ENCODE assay signal across 27 cellular contexts in genomic region chr4:147207941-147208340, GRCh38.
"Had no signal": no experiment of that assay in that cellular context is flagged by ENCODE, and none has a peak within 500 bp of the region (broad histone marks: within the 10 kb centered on the region; RNA-seq: fewer than 3 reads in every experiment).

No MANE protein-coding gene starts in this region.

- ATAC-seq: activated CD4-positive, CD25-positive, alpha-beta regulatory T cell treated with anti-CD3 and anti-CD28 coated beads, Interleukin-2, amount 50 U/mL, for 24 hours; activated CD8-positive, alpha-beta T cell treated with anti-CD3 and anti-CD28 coated beads for 36 hours; activated naive CD4-positive, alpha-beta T cell treated with anti-CD3 and anti-CD28 coated beads, Interleukin-2, amount 50 U/mL, for 72 hours; activated naive CD8-positive, alpha-beta T cell treated with anti-CD3 and anti-CD28 coated beads, Interleukin-2, amount 50 U/mL, for 24 hours had no signal

- H3K36me3 Mint-ChIP-seq: activated naive CD4-positive, alpha-beta T cell treated with anti-CD3 and anti-CD28 coated beads, Interleukin-2, amount 50 U/mL, for 72 hours had no signal

- H3K4me3 ChIP-seq: MG63, Peyer's patch, SJCRH30 had no signal

- H3K4me3 Mint-ChIP-seq: activated CD8-positive, alpha-beta T cell treated with anti-CD3 and anti-CD28 coated beads for 36 hours; activated naive CD8-positive, alpha-beta T cell treated with anti-CD3 and anti-CD28 coated beads, Interleukin-2, amount 50 U/mL, for 24 hours; activated T-helper 1 cell treated with anti-CD3 and anti-CD28 coated beads, Interleukin-12 subunit alpha, Interleukin-12 subunit beta, Interleukin-2, Interleukin-4 antibody, amounts not matched to agents 30 ng/mL and 10 ng/mL and 1 ng/mL, durations not matched to agents 14 hours and 24 hours and 36 hours; T-helper 1 cell treated with Interleukin-12 subunit alpha and Interleukin-12 subunit beta and Interleukin-4 antibody, amounts not matched to agents 30 μg/mL and 1 μg/mL, for 36 hours had no signal

- H3K4me1 Mint-ChIP-seq: activated naive CD8-positive, alpha-beta T cell treated with anti-CD3 and anti-CD28 coated beads, Interleukin-2, amount 50 U/mL, for 24 hours had no signal

- H3K27ac Mint-ChIP-seq: activated CD8-positive, alpha-beta T cell treated with anti-CD3 and anti-CD28 coated beads for 36 hours; activated naive CD4-positive, alpha-beta T cell treated with anti-CD3 and anti-CD28 coated beads, Interleukin-2, amount 50 U/mL, for 72 hours; activated naive CD8-positive, alpha-beta T cell treated with anti-CD3 and anti-CD28 coated beads, Interleukin-2, amount 50 U/mL, for 24 hours; activated T-helper 1 cell treated with anti-CD3 and anti-CD28 coated beads, Interleukin-12 subunit alpha, Interleukin-12 subunit beta, Interleukin-2, Interleukin-4 antibody, amounts not matched to agents 30 ng/mL and 10 ng/mL and 1 ng/mL, durations not matched to agents 14 hours and 24 hours and 36 hours; T-helper 1 cell treated with Interleukin-12 subunit alpha and Interleukin-12 subunit beta and Interleukin-4 antibody, amounts not matched to agents 30 μg/mL and 1 μg/mL, for 36 hours had no signal

- H3K9me3 Mint-ChIP-seq: activated naive CD8-positive, alpha-beta T cell treated with anti-CD3 and anti-CD28 coated beads, Interleukin-2, amount 50 U/mL, for 24 hours; activated T-helper 1 cell treated with anti-CD3 and anti-CD28 coated beads, Interleukin-12 subunit alpha, Interleukin-12 subunit beta, Interleukin-2, Interleukin-4 antibody, amounts not matched to agents 30 ng/mL and 10 ng/mL and 1 ng/mL, durations not matched to agents 14 hours and 24 hours and 36 hours; T-helper 1 cell treated with Interleukin-12 subunit alpha and Interleukin-12 subunit beta and Interleukin-4 antibody, amounts not matched to agents 30 μg/mL and 1 μg/mL, for 36 hours had no signal

- DNase-seq: activated CD4-positive, alpha-beta T cell treated with anti-CD3 and anti-CD28 coated beads for 4 hours; activated CD8-positive, alpha-beta memory T cell treated with anti-CD3 and anti-CD28 coated beads, Interleukin-2, amount 50 U/mL, for 4 hours; activated CD8-positive, alpha-beta T cell treated with anti-CD3 and anti-CD28 coated beads for 36 hours; activated effector memory CD4-positive, alpha-beta T cell treated with Interleukin-2 at 50 U/mL for 16 hours; activated naive CD4-positive, alpha-beta T cell; activated naive CD8-positive, alpha-beta T cell treated with anti-CD3 and anti-CD28 coated beads, Interleukin-2, amount 50 U/mL, for 24 hours; activated T-cell treated with anti-CD3 and anti-CD28 coated beads, Interleukin-2, amount 50 U/mL, for 1 hour; amygdala; cerebellar nuclear complex; MG63; MV-4-11; NCI-H1092 treated with DMSO at 0.1 percent for 48 hours; NCI-H1417 treated with DMSO at 0.1 percent for 48 hours; NCI-H1694; NCI-H2029; NCI-H345; NCI-H510A; NCI-H526 treated with DMSO at 0.1 percent for 48 hours; NCI-H82; NK-92 treated with Interleukin-12 subunit alpha and Interleukin-12 subunit beta, amount 100 ng/mL, for 24 hours; Peyer's patch; Right ventricle myocardium superior; SJCRH30 had no signal

- H3K27me3 Mint-ChIP-seq: activated CD8-positive, alpha-beta T cell treated with anti-CD3 and anti-CD28 coated beads for 36 hours; activated naive CD8-positive, alpha-beta T cell treated with anti-CD3 and anti-CD28 coated beads, Interleukin-2, amount 50 U/mL, for 24 hours had no signal
